15 cellular contexts compared by ENCODE assay signal in genomic region chr6:9346923-9347322, GRCh38.
A peak's percentile ranks its signal among the peaks of the same experiment; 100 is the strongest.
DNase-seq lines count a peak whose midpoint lies in the region; ATAC-seq and TF ChIP-seq lines count a peak whose summit lies in the region.
"Had no signal": no experiment of that assay in that cellular context is flagged by ENCODE, and none has a peak within 500 bp of the region (broad histone marks: within the 10 kb centered on the region; RNA-seq: fewer than 3 reads in every experiment).

No MANE protein-coding gene starts in this region.

- ATAC-seq in WTC11 = peak; percentile 91
- ATAC-seq in GM21529 (IDR thresholded peaks at IDR 0.05; ENCODE audit: unreplicated experiment) = no peak
- no peak for ATAC-seq in stimulated activated memory B cell treated with anti-CD40 and anti-IgM and Interleukin-4, amounts not matched to agents 10 μg/mL and 1 μg/mL and 100 μg/mL, for 72 hours
- ATAC-seq: CD8-positive, alpha-beta T cell had no signal

- CTCF ChIA-PET in activated naive CD4-positive, alpha-beta T cell treated with anti-CD3 and anti-CD28 coated beads, Interleukin-2, amount 10 ng/mL, durations not matched to agents 7 days and 5 days (lab: Charles Lee) = no interaction called here
- CTCF ChIA-PET in WTC11 (lab: Charles Lee) = no interaction called here

- no peaks in the 10 kb centered on the region for H3K4me1 Mint-ChIP-seq in activated naive CD4-positive, alpha-beta T cell treated with anti-CD3 and anti-CD28 coated beads, Interleukin-2, amount 10 ng/mL, durations not matched to agents 7 days and 5 days
- peaks cover 11% of the 10 kb centered on the region for H3K4me1 Mint-ChIP-seq in WTC11
- H3K4me1 Mint-ChIP-seq in stimulated activated memory B cell treated with anti-CD40 and anti-IgM and Interleukin-4, amounts not matched to agents 10 μg/mL and 1 μg/mL and 100 μg/mL, for 72 hours = no peaks in the 10 kb centered on the region
- H3K4me1 Mint-ChIP-seq: B cell; CD4-positive, CD25-positive, alpha-beta regulatory T cell had no signal

- H3K36me3 Mint-ChIP-seq in activated naive CD4-positive, alpha-beta T cell treated with anti-CD3 and anti-CD28 coated beads, Interleukin-2, amount 10 ng/mL, durations not matched to agents 7 days and 5 days = no peaks in the 10 kb centered on the region
- H3K36me3 Mint-ChIP-seq in WTC11 = no peaks in the 10 kb centered on the region
- H3K36me3 Mint-ChIP-seq in stimulated activated memory B cell treated with anti-CD40 and anti-IgM and Interleukin-4, amounts not matched to agents 10 μg/mL and 1 μg/mL and 100 μg/mL, for 72 hours = no peaks in the 10 kb centered on the region
- H3K36me3 Mint-ChIP-seq: CD4-positive, CD25-positive, alpha-beta regulatory T cell; CD8-positive, alpha-beta T cell had no signal

- no peak for TF ChIP-seq CTCF in WTC11 (IDR thresholded peaks at IDR 0.05)

- POLR2A ChIA-PET in WTC11 (lab: Charles Lee) = no interaction called here

- no peaks in the 10 kb centered on the region for H3K27me3 Mint-ChIP-seq in activated naive CD4-positive, alpha-beta T cell treated with anti-CD3 and anti-CD28 coated beads, Interleukin-2, amount 10 ng/mL, durations not matched to agents 7 days and 5 days
- H3K27me3 Mint-ChIP-seq in WTC11 (ENCODE audit: low read depth) = no peaks in the 10 kb centered on the region
- H3K27me3 Mint-ChIP-seq in stimulated activated memory B cell treated with anti-CD40 and anti-IgM and Interleukin-4, amounts not matched to agents 10 μg/mL and 1 μg/mL and 100 μg/mL, for 72 hours = no peaks in the 10 kb centered on the region
- H3K27me3 Mint-ChIP-seq: B cell; CD4-positive, CD25-positive, alpha-beta regulatory T cell had no signal

- H3K4me3 Mint-ChIP-seq in activated naive CD4-positive, alpha-beta T cell treated with anti-CD3 and anti-CD28 coated beads, Interleukin-2, amount 10 ng/mL, durations not matched to agents 7 days and 5 days = no peak overlapping the region
- no peak overlapping the region for H3K4me3 Mint-ChIP-seq in WTC11
- H3K4me3 Mint-ChIP-seq in stimulated activated memory B cell treated with anti-CD40 and anti-IgM and Interleukin-4, amounts not matched to agents 10 μg/mL and 1 μg/mL and 100 μg/mL, for 72 hours = no peak overlapping the region
- H3K4me3 Mint-ChIP-seq: B cell; CD4-positive, CD25-positive, alpha-beta regulatory T cell; CD8-positive, alpha-beta T cell; HFFc6 had no signal

- peaks cover 16% of the 10 kb centered on the region for H3K9me3 Mint-ChIP-seq in activated naive CD4-positive, alpha-beta T cell treated with anti-CD3 and anti-CD28 coated beads, Interleukin-2, amount 10 ng/mL, durations not matched to agents 7 days and 5 days
- H3K9me3 Mint-ChIP-seq in WTC11 = no peaks in the 10 kb centered on the region
- peaks cover 5% of the 10 kb centered on the region for H3K9me3 Mint-ChIP-seq in stimulated activated memory B cell treated with anti-CD40 and anti-IgM and Interleukin-4, amounts not matched to agents 10 μg/mL and 1 μg/mL and 100 μg/mL, for 72 hours
- H3K9me3 Mint-ChIP-seq: HFFc6 had no signal

- DNase-seq in activated naive CD4-positive, alpha-beta T cell treated with anti-CD3 and anti-CD28 coated beads, Interleukin-2, amount 10 ng/mL, durations not matched to agents 7 days and 5 days = no peak
- no peak for DNase-seq in activated naive CD4-positive, alpha-beta T cell treated with Interleukin-2 at 50 U/mL for 16 hours
- DNase-seq in WTC11 (ENCODE audit: low spot score) (no peak), iPS DF 4.7 (ENCODE audit: extremely low read depth, low spot score) (peak; percentile 11), NCI-H2107 (lab: John Stamatoyannopoulos, UW) (no peak)
- no peak for DNase-seq in activated CD4-positive, alpha-beta T cell treated with anti-CD3 and anti-CD28 coated beads, Interleukin-2, amount 50 U/mL, for 48 hours
- DNase-seq: Caco-2; CD4-positive, CD25-positive, alpha-beta regulatory T cell; CD8-positive, alpha-beta T cell; DMS153; DND-41; HFFc6 had no signal

- peak overlapping the region; percentile 51 for H3K27ac Mint-ChIP-seq in activated naive CD4-positive, alpha-beta T cell treated with anti-CD3 and anti-CD28 coated beads, Interleukin-2, amount 10 ng/mL, durations not matched to agents 7 days and 5 days
- peak overlapping the region; percentile 38; the same call in 1 of the 2 replicates for H3K27ac Mint-ChIP-seq in WTC11
- H3K27ac Mint-ChIP-seq in stimulated activated memory B cell treated with anti-CD40 and anti-IgM and Interleukin-4, amounts not matched to agents 10 μg/mL and 1 μg/mL and 100 μg/mL, for 72 hours = no peak overlapping the region
- H3K27ac Mint-ChIP-seq: B cell; CD4-positive, CD25-positive, alpha-beta regulatory T cell; CD8-positive, alpha-beta T cell; HFFc6 had no signal

TF ChIP-seq in WTC11, 78 proteins besides CTCF, POLR2A, EP300 and RAD21:
- TF ChIP-seq ZNF219 (CRISPR knock-in tag; IDR thresholded peaks at IDR 0.05; ENCODE audit: borderline replicate concordance) = no peak
- TF ChIP-seq SMAD3 (CRISPR knock-in tag; IDR thresholded peaks at IDR 0.05; ENCODE audit: borderline replicate concordance) = no peak
- no peak for TF ChIP-seq ZNF317 (CRISPR knock-in tag; IDR thresholded peaks at IDR 0.05; ENCODE audit: borderline replicate concordance, low read depth)
- TF ChIP-seq NFATC4 (CRISPR knock-in tag; IDR thresholded peaks at IDR 0.05) = no peak
- TF ChIP-seq, protein P1, sequence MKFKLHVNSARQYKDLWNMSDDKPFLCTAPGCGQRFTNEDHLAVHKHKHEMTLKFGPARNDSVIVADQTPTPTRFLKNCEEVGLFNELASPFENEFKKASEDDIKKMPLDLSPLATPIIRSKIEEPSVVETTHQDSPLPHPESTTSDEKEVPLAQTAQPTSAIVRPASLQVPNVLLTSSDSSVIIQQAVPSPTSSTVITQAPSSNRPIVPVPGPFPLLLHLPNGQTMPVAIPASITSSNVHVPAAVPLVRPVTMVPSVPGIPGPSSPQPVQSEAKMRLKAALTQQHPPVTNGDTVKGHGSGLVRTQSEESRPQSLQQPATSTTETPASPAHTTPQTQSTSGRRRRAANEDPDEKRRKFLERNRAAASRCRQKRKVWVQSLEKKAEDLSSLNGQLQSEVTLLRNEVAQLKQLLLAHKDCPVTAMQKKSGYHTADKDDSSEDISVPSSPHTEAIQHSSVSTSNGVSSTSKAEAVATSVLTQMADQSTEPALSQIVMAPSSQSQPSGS (CRISPR knock-in tag; IDR thresholded peaks at IDR 0.05; ENCODE audit: borderline replicate concordance, low read depth) = no peak
- no peak for TF ChIP-seq ATF3 (CRISPR knock-in tag; conservative IDR thresholded peaks at IDR 0.05)
